ENCODE assay signal across 8 cellular contexts in genomic region chr2:20576598-20577115, GRCh38.
DNase-seq lines count a peak whose midpoint lies in the region; ATAC-seq, FAIRE-seq and TF ChIP-seq lines count a peak whose summit lies in the region.

No MANE protein-coding gene starts in this region.

- H3K9me3 Mint-ChIP-seq in astrocyte (ENCODE audit: unreplicated experiment): peaks cover 3% of the 10 kb centered on the region
- no peaks in the 10 kb centered on the region for H3K9me3 Mint-ChIP-seq in type B pancreatic cell

- DNase-seq in GM06990 (ENCODE audit: extremely low read depth, insufficient read length): peak; percentile 44
- no peak for DNase-seq in astrocyte (ENCODE audit: low read depth)
- DNase-seq in type B pancreatic cell (ENCODE audit: extremely low spot score, unreplicated experiment): no peak
- DNase-seq in H4 (ENCODE audit: low spot score): no peak
- no peak for DNase-seq in NCI-H2196 treated with DMSO at 0.1 percent for 48 hours (lab: John Stamatoyannopoulos, UW; ENCODE audit: unreplicated experiment)
- no peak for DNase-seq in SKM-1 (lab: John Stamatoyannopoulos, UW; ENCODE audit: unreplicated experiment)

- H3K27ac ChIP-seq in astrocyte (ENCODE audit: low read depth, low read length): no peak overlapping the region

- H3K4me1 ChIP-seq in astrocyte (ENCODE audit: insufficient read depth, low read length): peaks cover 53% of the 10 kb centered on the region

- H3K4me3 Mint-ChIP-seq in astrocyte (ENCODE audit: unreplicated experiment): no peak overlapping the region
- no peak overlapping the region for H3K4me3 Mint-ChIP-seq in type B pancreatic cell

- FAIRE-seq in astrocyte (lab: Jason Lieb, UNC): no peak

- H3K9me3 ChIP-seq in astrocyte (ENCODE audit: insufficient read depth, low read depth, low read length): no peaks in the 10 kb centered on the region

- H4K20me1 ChIP-seq in astrocyte (ENCODE audit: insufficient read depth, low read length): no peaks in the 10 kb centered on the region

- H3K4me1 Mint-ChIP-seq in astrocyte (ENCODE audit: low read depth, unreplicated experiment) (peaks cover 48% of the 10 kb centered on the region), type B pancreatic cell (ENCODE audit: unreplicated experiment) (peaks cover 30% of the 10 kb centered on the region)

- no peaks in the 10 kb centered on the region for H3K27me3 ChIP-seq in GM06990 (replicated peaks; ENCODE audit: control insufficient read depth, insufficient read depth, low read length)
- H3K27me3 ChIP-seq in astrocyte (ENCODE audit: insufficient read depth, low read length): no peaks in the 10 kb centered on the region

- H3K36me3 ChIP-seq in GM06990 (ENCODE audit: control insufficient read depth, insufficient read depth, low read length) (no peaks in the 10 kb centered on the region), astrocyte (ENCODE audit: insufficient read depth, low read length) (no peaks in the 10 kb centered on the region)

- H3K27me3 Mint-ChIP-seq in astrocyte (ENCODE audit: low read depth, unreplicated experiment) (peaks cover 2% of the 10 kb centered on the region), type B pancreatic cell (no peaks in the 10 kb centered on the region)

- TF ChIP-seq CTCF in GM06990 (IDR thresholded peaks at IDR 0.05; ENCODE audit: insufficient read depth, low read length, poor library complexity, severe bottlenecking): no peak
- no peak for TF ChIP-seq CTCF in astrocyte (IDR thresholded peaks at IDR 0.05; ENCODE audit: insufficient read depth, low read depth, low read length)
- TF ChIP-seq CTCF in type B pancreatic cell (conservative IDR thresholded peaks at IDR 0.05): no peak

- H2AFZ ChIP-seq in astrocyte (ENCODE audit: low read depth, low read length): no peak overlapping the region

- H3K36me3 Mint-ChIP-seq in astrocyte (ENCODE audit: low read depth, unreplicated experiment) (no peaks in the 10 kb centered on the region), type B pancreatic cell (peaks cover 3% of the 10 kb centered on the region)

- no peak overlapping the region for H3K4me3 ChIP-seq in GM06990 (replicated peaks; ENCODE audit: low read depth, low read length)
- no peak overlapping the region for H3K4me3 ChIP-seq in astrocyte (ENCODE audit: insufficient read depth, low read depth, low read length)

- H3K27ac Mint-ChIP-seq in astrocyte (ENCODE audit: unreplicated experiment) (peak overlapping the region; percentile 80), type B pancreatic cell (peak overlapping the region; percentile 40)

- H3K4me2 ChIP-seq in astrocyte (ENCODE audit: low read length): no peak overlapping the region

- H3K9ac ChIP-seq in astrocyte (ENCODE audit: low read length): no peak overlapping the region

- H3K79me2 ChIP-seq in astrocyte (ENCODE audit: insufficient read depth, low read length): no peaks in the 10 kb centered on the region

- ATAC-seq in GM21367 (IDR thresholded peaks at IDR 0.05; ENCODE audit: unreplicated experiment): peak; percentile 81
- peak; percentile 67 for ATAC-seq in HG03571 (IDR thresholded peaks at IDR 0.05; ENCODE audit: unreplicated experiment)
